In the genomic region with DNA sequence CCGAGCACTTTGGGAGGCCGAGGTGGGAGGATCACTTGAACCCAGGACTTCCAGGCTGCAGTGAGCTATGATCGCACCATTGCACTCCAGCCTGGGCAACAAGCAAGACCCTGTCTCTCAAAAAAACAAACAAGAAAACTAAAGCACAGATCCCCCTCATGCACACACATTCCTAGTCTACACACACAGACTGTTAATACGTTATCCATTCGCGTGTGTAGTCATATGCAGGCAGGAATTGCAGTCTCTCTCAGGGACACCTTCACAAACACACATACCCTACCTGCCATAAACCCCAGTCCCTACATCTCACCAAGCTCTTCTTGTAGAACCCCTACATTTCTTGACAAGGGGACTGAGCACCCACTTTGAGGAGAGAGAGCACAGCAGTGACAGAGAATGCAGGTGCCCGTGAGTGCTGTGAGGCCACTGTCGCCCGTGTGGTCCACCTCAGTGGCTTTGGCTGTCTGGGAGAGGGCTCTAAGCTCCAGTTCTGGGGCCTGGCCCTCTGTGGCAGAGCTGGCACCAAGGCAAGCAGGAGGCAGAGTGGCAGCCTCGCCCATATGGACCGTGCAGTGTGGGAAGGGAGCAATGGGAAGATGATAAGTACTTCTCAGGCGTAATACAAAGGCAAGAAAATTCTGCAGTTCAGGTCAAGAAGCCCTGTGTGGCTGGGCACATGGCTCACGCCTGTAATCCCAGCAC, we compare ENCODE assay signal across 9 cellular contexts. TPM values are rescaled to one million over a fixed set of nuclear protein-coding genes. Genes with fewer than 3 reads are reported as not detected.
A peak's percentile ranks its signal among the peaks of the same experiment; 100 is the strongest.
DNase-seq lines count a peak whose midpoint lies in the region; ATAC-seq and TF ChIP-seq lines count a peak whose summit lies in the region.
"Had no signal": no experiment of that assay in that cellular context is flagged by ENCODE, and none has a peak within 500 bp of the region (broad histone marks: within the 10 kb centered on the region; RNA-seq: fewer than 3 reads in every experiment).

No MANE protein-coding gene starts in this region.

- peaks cover 2% of the 10 kb centered on the region in 2 donors for H3K27me3 Mint-ChIP-seq in CD4-positive, alpha-beta memory T cell
- H3K27me3 Mint-ChIP-seq in naive thymus-derived CD8-positive, alpha-beta T cell: peaks cover 0 to 7% (median 0%) of the 10 kb centered on the region in 5 donors

- H3K79me2 ChIP-seq in mammary epithelial cell (ENCODE audit: insufficient read depth, low read length): no peaks in the 10 kb centered on the region

- no peak overlapping the region for H3K9ac ChIP-seq in mammary epithelial cell (ENCODE audit: insufficient read depth, low read length)

- dilution Hi-C loops in mammary epithelial cell (cut with HindIII; ENCODE audit: low sequenced_read_pairs): loop anchor here (5.0 kb wide), 1 partner anchor 106 kb away; no protein-coding TSS in a partner anchor

- H3K36me3 Mint-ChIP-seq in CD4-positive, alpha-beta memory T cell: peaks cover 13 to 28% of the 10 kb centered on the region in 2 donors
- H3K36me3 Mint-ChIP-seq in naive thymus-derived CD8-positive, alpha-beta T cell: peaks cover 0 to 4% (median 0%) of the 10 kb centered on the region in 3 donors

- peaks cover 59 to 87% (median 73%) of the 10 kb centered on the region in 4 donors for H3K4me1 Mint-ChIP-seq in CD4-positive, alpha-beta memory T cell
- peaks cover 54 to 76% (median 68%) of the 10 kb centered on the region in 4 donors for H3K4me1 Mint-ChIP-seq in naive thymus-derived CD8-positive, alpha-beta T cell

- H3K9me3 Mint-ChIP-seq in CD4-positive, alpha-beta memory T cell: peaks cover 0 to 12% (median 0%) of the 10 kb centered on the region in 8 donors
- peaks cover 0 to 5% (median 0%) of the 10 kb centered on the region in 9 donors for H3K9me3 Mint-ChIP-seq in naive thymus-derived CD8-positive, alpha-beta T cell

- POLR2A ChIA-PET in CD4-positive, alpha-beta memory T cell (lab: Charles Lee; ENCODE audit: partially characterized antibody): interaction anchor here (0.8 to 1.7 kb wide), 10 partner anchors 17 to 585 kb away, joined by 3 to 22 read pairs (median 4); a partner anchor contains a TSS
- POLR2A ChIA-PET in naive thymus-derived CD8-positive, alpha-beta T cell (lab: Charles Lee): interaction anchor here (0.9 to 2.3 kb wide), 16 partner anchors 10 to 569 kb away, joined by 3 to 18 read pairs (median 5); a partner anchor contains a TSS
- POLR2A ChIA-PET in HEK293T (lab: Yijun Ruan, JAX): interaction anchor here (1.1 kb wide), 1 partner anchor 370 kb away, joined by 3 read pairs; a partner anchor contains a TSS

- H4K20me1 ChIP-seq in mammary epithelial cell (ENCODE audit: insufficient read depth, low read length): no peaks in the 10 kb centered on the region

- H3K36me3 ChIP-seq in CD4-positive, alpha-beta memory T cell (ENCODE audit: insufficient read depth, low read length): no peaks in the 10 kb centered on the region
- H3K36me3 ChIP-seq in mammary epithelial cell (ENCODE audit: insufficient read depth, low read length) (no peaks in the 10 kb centered on the region), prostate gland (no peaks in the 10 kb centered on the region)
- H3K36me3 ChIP-seq: Peyer's patch had no signal

- intact Hi-C loops in CD4-positive, alpha-beta memory T cell (cut with micrococcal nuclease): loop anchor here (1.0 to 5.0 kb wide), 5 partner anchors 289 to 586 kb away; a partner anchor contains a TSS
- intact Hi-C loops in mammary epithelial cell (cut with micrococcal nuclease) (loop anchor here (1.0 to 5.0 kb wide), 5 partner anchors 209 to 585 kb away; a partner anchor contains a TSS), prostate gland (cut with DNase I) (loop anchor here (2.0 kb wide), 1 partner anchor 289 kb away; no protein-coding TSS in a partner anchor)

- H3K9me3 ChIP-seq in CD4-positive, alpha-beta memory T cell (ENCODE audit: control insufficient read depth in 1 of 2, low read length in 2 of 2): no peaks in the 10 kb centered on the region
- no peaks in the 10 kb centered on the region for H3K9me3 ChIP-seq in mammary epithelial cell (replicated peaks; ENCODE audit: insufficient read depth, low read length)
- H3K9me3 ChIP-seq in prostate gland: no peaks in the 10 kb centered on the region
- H3K9me3 ChIP-seq: Peyer's patch had no signal

- no TSS peak for BruUV-seq in mammary epithelial cell (replicated peaks; lab: Mats Ljungman, UMichigan)

- in situ Hi-C loops in mammary epithelial cell (cut with MboI; ENCODE audit: low sequenced_read_pairs in 2 of 2): no loop called here

- peak overlapping the region; percentile 19 for H2AFZ ChIP-seq in mammary epithelial cell (ENCODE audit: low read depth, low read length)

- H3K27ac ChIP-seq in CD4-positive, alpha-beta memory T cell (ENCODE audit: low read depth, low read length): peak overlapping the region; percentile 85
- H3K27ac ChIP-seq in mammary epithelial cell (ENCODE audit: insufficient read depth, low read depth, low read length) (no peak overlapping the region), prostate gland (no peak overlapping the region)

- DNase-seq in CD4-positive, alpha-beta memory T cell: no peak
- no peak for DNase-seq in Jurkat, Clone E6-1 (ENCODE audit: low read depth, low spot score)
- DNase-seq in mammary epithelial cell (no peak), prostate gland (ENCODE audit: low spot score) (no peak), HEK293T (ENCODE audit: extremely low spot score) (no peak)
- no peak for DNase-seq in naive thymus-derived CD8-positive, alpha-beta T cell

- 72% methylated on average over 13 of the region's 13 CpGs for WGBS in mammary epithelial cell (ENCODE audit: low coverage, missing lambda C conversion rate)
- WGBS in prostate gland: 83% methylated on average over 13 of the region's 13 CpGs

- H3K4me2 ChIP-seq in mammary epithelial cell (ENCODE audit: insufficient read depth, low read depth, low read length): no peak overlapping the region

- no peak overlapping the region for H3K4me3 ChIP-seq in CD4-positive, alpha-beta memory T cell (ENCODE audit: low read length in 2 of 2)
- peak overlapping the region; percentile 89 for H3K4me3 ChIP-seq in Jurkat, Clone E6-1 (ENCODE audit: low read length)
- H3K4me3 ChIP-seq in mammary epithelial cell (replicated peaks in 1 of 3; ENCODE audit: insufficient read depth in 1 of 3, low read depth in 2 of 3, low read length in 3 of 3) (no peak overlapping the region), prostate gland (no peak overlapping the region)

- CTCF ChIA-PET in CD4-positive, alpha-beta memory T cell (lab: Charles Lee; ENCODE audit: partially characterized antibody): interaction anchor here (0.9 to 3.3 kb wide), 43 partner anchors 10 to 585 kb away, joined by 3 to 182 read pairs (median 4); a partner anchor contains a TSS
- CTCF ChIA-PET in mammary epithelial cell (lab: Charles Lee; ENCODE audit: low non-redundant PET): interaction anchor here (0.6 to 1.7 kb wide), 7 partner anchors 281 to 585 kb away, joined by 3 to 32 read pairs (median 12); no protein-coding TSS in a partner anchor
- CTCF ChIA-PET in HEK293T (lab: Yijun Ruan, JAX): interaction anchor here (0.7 to 1.7 kb wide), 5 partner anchors 119 to 289 kb away, joined by 3 to 15 read pairs (median 4); no protein-coding TSS in a partner anchor

- peak overlapping the region; percentile 88 to 97 (median 93) for H3K4me3 Mint-ChIP-seq in CD4-positive, alpha-beta memory T cell
- peak overlapping the region; percentile 85 to 99 (median 93) for H3K4me3 Mint-ChIP-seq in naive thymus-derived CD8-positive, alpha-beta T cell

- peaks cover 71% of the 10 kb centered on the region for H3K4me1 ChIP-seq in CD4-positive, alpha-beta memory T cell (ENCODE audit: insufficient read depth, low read length)
- peaks cover 6% of the 10 kb centered on the region for H3K4me1 ChIP-seq in mammary epithelial cell (ENCODE audit: insufficient read depth, low read length)
- no peaks in the 10 kb centered on the region for H3K4me1 ChIP-seq in prostate gland (replicated peaks)

- TF ChIP-seq CTCF in mammary epithelial cell (conservative IDR thresholded peaks at IDR 0.05 in 1 of 2, IDR thresholded peaks at IDR 0.05 in 1 of 2; ENCODE audit: extremely low read depth in 1 of 2, insufficient read depth in 1 of 2, low read depth in 1 of 2, low read length in 2 of 2) (no peak), prostate gland (IDR thresholded peaks at IDR 0.05) (no peak)

- no peak for ATAC-seq in naive thymus-derived CD8-positive, alpha-beta T cell
- ATAC-seq in GM19395 (IDR thresholded peaks at IDR 0.05; ENCODE audit: unreplicated experiment) (no peak), HG02588 (IDR thresholded peaks at IDR 0.05; ENCODE audit: unreplicated experiment) (no peak)

- TF ChIP-seq POLR2A in prostate gland (IDR thresholded peaks at IDR 0.05): no peak

- H3K27ac Mint-ChIP-seq in CD4-positive, alpha-beta memory T cell: peak overlapping the region; percentile 94 to 99 (median 97)
- H3K27ac Mint-ChIP-seq in naive thymus-derived CD8-positive, alpha-beta T cell: peak overlapping the region in 9 of 10 donors; percentile 94 to 99 (median 97)

- no peaks in the 10 kb centered on the region for H3K27me3 ChIP-seq in CD4-positive, alpha-beta memory T cell (ENCODE audit: insufficient read depth, low read length)
- no peaks in the 10 kb centered on the region for H3K27me3 ChIP-seq in mammary epithelial cell (ENCODE audit: insufficient read depth, low read length)
- H3K27me3 ChIP-seq in prostate gland (replicated peaks; ENCODE audit: insufficient read depth): no peaks in the 10 kb centered on the region
- H3K27me3 ChIP-seq: Peyer's patch had no signal

TF ChIP-seq in HEK293T, 16 proteins besides CTCF, POLR2A, EP300 and RAD21 (continues in another document):
- TF ChIP-seq NFRKB (IDR thresholded peaks at IDR 0.05): no peak
- no peak for TF ChIP-seq L3MBTL2 (conservative IDR thresholded peaks at IDR 0.05)
- TF ChIP-seq ARNT (IDR thresholded peaks at IDR 0.05): no peak
- no peak for TF ChIP-seq TARDBP (IDR thresholded peaks at IDR 0.05)
- TF ChIP-seq CTBP1 (IDR thresholded peaks at IDR 0.05; ENCODE audit: borderline replicate concordance): no peak
- no peak for TF ChIP-seq ELF4 (IDR thresholded peaks at IDR 0.05)

RNA-seq across cellular contexts. Expression of a gene that starts 34.2 kb away (rescaled TPM):
- total RNA-seq in CD4-positive, alpha-beta memory T cell: 10 to 100 TPM; 20.5 to 21.6 TPM
- polyA plus RNA-seq in CD4-positive, alpha-beta memory T cell: 10 to 100 TPM; 19.6 to 20.4 TPM
- 24.5 TPM for polyA plus RNA-seq in Jurkat, Clone E6-1 (2012; ENCODE audit: insufficient read depth, insufficient read length)
- total RNA-seq in mammary epithelial cell (10 to 100 TPM; 14.7 to 32.8 TPM), prostate gland (10 to 100 TPM in 1 of 2 donors, 1 to 10 TPM in 1; 3.9 to 10.2 TPM)
- 3.2 TPM for polyA plus RNA-seq in mammary epithelial cell
- 9.9 TPM for polyA minus RNA-seq in mammary epithelial cell
- total RNA-seq in naive thymus-derived CD8-positive, alpha-beta T cell: 10 to 100 TPM; 38.7 TPM
- 10 to 100 TPM; 19.2 to 32.5 (median 24.2) TPM for polyA plus RNA-seq in naive thymus-derived CD8-positive, alpha-beta T cell

RNA-seq across cellular contexts. Expression of a gene that starts 59.0 kb away (rescaled TPM):
- 1 to 10 TPM; 4.4 to 5.9 TPM for total RNA-seq in CD4-positive, alpha-beta memory T cell
- 1 to 10 TPM; 1.7 to 3.5 TPM for polyA plus RNA-seq in CD4-positive, alpha-beta memory T cell
- polyA plus RNA-seq in Jurkat, Clone E6-1 (2012; ENCODE audit: insufficient read depth, insufficient read length): 6.2 TPM
- total RNA-seq in mammary epithelial cell (1 to 10 TPM; 2.9 to 7.3 TPM), prostate gland (10 to 100 TPM; 11.7 to 17.8 TPM)
- 1.7 TPM for polyA plus RNA-seq in mammary epithelial cell
- polyA minus RNA-seq in mammary epithelial cell: 0.98 TPM
- 10 to 100 TPM; 26.4 to 30.0 TPM for total RNA-seq in naive thymus-derived CD8-positive, alpha-beta T cell
- polyA plus RNA-seq in naive thymus-derived CD8-positive, alpha-beta T cell: 1 to 10 TPM; 1.9 to 5.7 (median 2.7) TPM
